ENCODE assay signal across 10 cellular contexts in genomic region chr4:4861592-4862551, GRCh38. TPM values are rescaled to one million over a fixed set of nuclear protein-coding genes. Genes with fewer than 3 reads are reported as not detected.
DNase-seq lines count a peak whose midpoint lies in the region; ATAC-seq and TF ChIP-seq lines count a peak whose summit lies in the region.
"Had no signal": no experiment of that assay in that cellular context is flagged by ENCODE, and none has a peak within 500 bp of the region (broad histone marks: within the 10 kb centered on the region; RNA-seq: fewer than 3 reads in every experiment).

No MANE protein-coding gene starts in this region.

- no peaks in the 10 kb centered on the region for H3K79me2 ChIP-seq in H9 (ENCODE audit: insufficient read depth, low read length)

- no peak overlapping the region for H4K5ac ChIP-seq in H9 (ENCODE audit: insufficient read length, low read depth, low read length)

- no peak overlapping the region for H3K56ac ChIP-seq in H9 (ENCODE audit: insufficient read length, low read depth, low read length)

- no peak overlapping the region for H3K9ac ChIP-seq in H9 (ENCODE audit: extremely low read depth, insufficient read length, low read length)

- H3K14ac ChIP-seq in H9 (ENCODE audit: insufficient read depth, low read length) = no peak overlapping the region

- no peak overlapping the region for H2BK12ac ChIP-seq in H9 (ENCODE audit: insufficient read length, low read depth, low read length)

- H3K4me1 Mint-ChIP-seq in H9 (peaks cover 11 to 50% of the 10 kb centered on the region in 2 experiments), Calu3 (ENCODE audit: low read depth, unreplicated experiment) (no peaks in the 10 kb centered on the region)
- peaks cover 15 to 53% (median 44%) of the 10 kb centered on the region in 7 donors for H3K4me1 Mint-ChIP-seq in naive thymus-derived CD4-positive, alpha-beta T cell

- H3K18ac ChIP-seq in H9 (ENCODE audit: insufficient read length, low read depth, low read length) = no peak overlapping the region

- H3K4me2 ChIP-seq in H9 (ENCODE audit: insufficient read depth, insufficient read length, low read length) = peak overlapping the region; percentile 43

- TF ChIP-seq CTCF in A673 (conservative IDR thresholded peaks at IDR 0.05; ENCODE audit: low read depth, low read length) (no peak), H9 (conservative IDR thresholded peaks at IDR 0.05) (no peak), choroid plexus epithelial cell (conservative IDR thresholded peaks at IDR 0.05; ENCODE audit: low read depth, low read length) (no peak), Calu3 (IDR thresholded peaks at IDR 0.05; ENCODE audit: unreplicated experiment) (no peak)

- H3K27ac Mint-ChIP-seq in H9 = no peak overlapping the region
- peak overlapping the region in 1 of 9 donors; percentile 49 for H3K27ac Mint-ChIP-seq in naive thymus-derived CD4-positive, alpha-beta T cell
- H3K27ac Mint-ChIP-seq in Calu3 (ENCODE audit: unreplicated experiment) = no peak overlapping the region

- H3K4ac ChIP-seq in H9 (ENCODE audit: low read depth, low read length) = no peak overlapping the region

- DNase-seq in A673 (ENCODE audit: low spot score) = no peak
- DNase-seq in H9 = no peak
- DNase-seq in choroid plexus epithelial cell (ENCODE audit: low read depth) = no peak
- no peak for DNase-seq in naive thymus-derived CD4-positive, alpha-beta T cell
- no peak for DNase-seq in Calu3
- no peak for DNase-seq in NOMO-1 (lab: John Stamatoyannopoulos, UW; ENCODE audit: unreplicated experiment in 2 of 2)
- no peak for DNase-seq in stimulated activated CD4-positive, alpha-beta T cell treated with anti-CD3 and anti-CD28 coated beads, Interleukin-2, amount 100 ng/mL, for 24 hours
- DNase-seq: DMS 273 treated with DMSO at 0.1 percent for 48 hours had no signal

- no peak overlapping the region for H2BK15ac ChIP-seq in H9 (ENCODE audit: low read depth, low read length)

- no CpG with 5 or more reads among the region's 32 CpGs for WGBS in H9 (ENCODE audit: extremely low coverage, insufficient read length, low lambda C conversion rate)

- BruUV-seq in A673 (replicated peaks; lab: Mats Ljungman, UMichigan) = TSS peak; percentile 55
- no TSS peak for BruUV-seq in Calu3 (replicated peaks; lab: Mats Ljungman, UMichigan)

- no peaks in the 10 kb centered on the region for H3K9me3 ChIP-seq in A673 (ENCODE audit: low read depth, low read length, poor library complexity, severe bottlenecking)
- H3K9me3 ChIP-seq in H9 (ENCODE audit: control insufficient read depth, low read depth, low read length) = no peaks in the 10 kb centered on the region
- H3K9me3 ChIP-seq in naive thymus-derived CD4-positive, alpha-beta T cell (ENCODE audit: control insufficient read depth in 2 of 3, low read length in 3 of 3) = no peaks in the 10 kb centered on the region

- H3K27me3 Mint-ChIP-seq in H9 (ENCODE audit: low read depth) = peaks cover 27% of the 10 kb centered on the region
- peaks cover 75 to 87% (median 83%) of the 10 kb centered on the region in 5 donors for H3K27me3 Mint-ChIP-seq in naive thymus-derived CD4-positive, alpha-beta T cell
- peaks cover 44% of the 10 kb centered on the region for H3K27me3 Mint-ChIP-seq in Calu3 (ENCODE audit: unreplicated experiment)

- H3K4me3 ChIP-seq in A673 (ENCODE audit: low read depth, low read length, poor library complexity, severe bottlenecking) = peak overlapping the region; percentile 65
- H3K4me3 ChIP-seq in choroid plexus epithelial cell (ENCODE audit: low read depth, low read length) = peak overlapping the region; percentile 73
- H3K4me3 ChIP-seq in naive thymus-derived CD4-positive, alpha-beta T cell (ENCODE audit: low read length) = peak overlapping the region; percentile 52

- H3T11ph ChIP-seq in H9 (ENCODE audit: low read length) = no peak overlapping the region

- H3K9me3 Mint-ChIP-seq in H9 = peaks cover 0 to 16% of the 10 kb centered on the region in 2 experiments
- H3K9me3 Mint-ChIP-seq in naive thymus-derived CD4-positive, alpha-beta T cell = peaks cover 0 to 22% (median 3%) of the 10 kb centered on the region in 11 donors
- H3K9me3 Mint-ChIP-seq in Calu3 (ENCODE audit: low read depth, unreplicated experiment) = no peaks in the 10 kb centered on the region

- H4K8ac ChIP-seq in H9 (replicated peaks; ENCODE audit: insufficient read length, low read depth, low read length) = no peak overlapping the region

- H2BK120ac ChIP-seq in H9 (ENCODE audit: low read depth, low read length, poor library complexity, severe bottlenecking) = no peak overlapping the region

- H3K23ac ChIP-seq in H9 (ENCODE audit: insufficient read length, low read depth, low read length) = no peak overlapping the region

- H3K27me3 ChIP-seq in A673 (replicated peaks; ENCODE audit: insufficient read depth, low read depth, low read length, poor library complexity) = peaks cover 31% of the 10 kb centered on the region
- H3K27me3 ChIP-seq in H9 (ENCODE audit: insufficient read depth, low read length) = peaks cover 91% of the 10 kb centered on the region
- H3K27me3 ChIP-seq in naive thymus-derived CD4-positive, alpha-beta T cell (ENCODE audit: control insufficient read depth in 2 of 2, insufficient read depth in 2 of 2, low read length in 2 of 2) = peaks cover 9 to 35% of the 10 kb centered on the region in 2 donors

- peaks cover 8% of the 10 kb centered on the region for H4K20me1 ChIP-seq in H9 (ENCODE audit: control insufficient read depth, insufficient read depth, insufficient read length)

- H3K36me3 Mint-ChIP-seq in H9 (ENCODE audit: insufficient read depth in 1 of 3, low read depth in 3 of 3) (peaks cover 0 to 2% (median 0%) of the 10 kb centered on the region in 3 experiments; a peak in 2 of 7 replicates), Calu3 (ENCODE audit: insufficient read depth, unreplicated experiment) (peaks cover 4% of the 10 kb centered on the region)
- H3K36me3 Mint-ChIP-seq in naive thymus-derived CD4-positive, alpha-beta T cell = peaks cover 0 to 4% (median 0%) of the 10 kb centered on the region in 5 donors

- no peak overlapping the region for H2AFZ ChIP-seq in H9 (ENCODE audit: low read length)

- POLR2A ChIA-PET in A673 (lab: Charles Lee; ENCODE audit: low non-redundant PET) = no interaction called here
- POLR2A ChIA-PET in naive thymus-derived CD4-positive, alpha-beta T cell (lab: Charles Lee) = no interaction called here

- H3K4me1 ChIP-seq in A673 (ENCODE audit: insufficient read depth, low read length, poor library complexity, severe bottlenecking) (peaks cover 6% of the 10 kb centered on the region), H9 (ENCODE audit: insufficient read depth, low read length) (0 out of 2 replicates have a peak, but pooled peaks cover 3% of the 10 kb centered on the region)
- H3K4me1 ChIP-seq in naive thymus-derived CD4-positive, alpha-beta T cell (ENCODE audit: control insufficient read depth in 2 of 2, insufficient read depth in 2 of 2, low read length in 2 of 2) = peaks cover 7 to 13% of the 10 kb centered on the region in 2 donors

- no peaks in the 10 kb centered on the region for H3K79me1 ChIP-seq in H9 (ENCODE audit: insufficient read depth, low read depth, low read length, poor library complexity, severe bottlenecking)

- H3K27ac ChIP-seq in A673 (ENCODE audit: low read depth, low read length, poor library complexity, severe bottlenecking) (no peak overlapping the region), H9 (ENCODE audit: insufficient read length, low read depth, low read length) (no peak overlapping the region)
- H3K27ac ChIP-seq in naive thymus-derived CD4-positive, alpha-beta T cell (ENCODE audit: low read depth, low read length) = no peak overlapping the region

- H2BK5ac ChIP-seq in H9 (ENCODE audit: insufficient read length, low read length) = no peak overlapping the region

- no peak overlapping the region for H2BK20ac ChIP-seq in H9 (ENCODE audit: low read depth, low read length, poor library complexity, severe bottlenecking)

- H3K23me2 ChIP-seq in H9 (ENCODE audit: insufficient read length, low read depth, low read length, poor library complexity, severe bottlenecking) = peaks cover 5% of the 10 kb centered on the region

- intact Hi-C loops in A673 (cut with micrococcal nuclease; ENCODE audit: unreplicated experiment) (no loop called here), Calu3 (cut with micrococcal nuclease; ENCODE audit: unreplicated experiment) (no loop called here)
- intact Hi-C loops in naive thymus-derived CD4-positive, alpha-beta T cell (cut with micrococcal nuclease) = no loop called here

- H2AK5ac ChIP-seq in H9 (ENCODE audit: insufficient read length, low read length) = no peak overlapping the region

- CTCF ChIA-PET in A673 (lab: Charles Lee) = no interaction called here
- CTCF ChIA-PET in naive thymus-derived CD4-positive, alpha-beta T cell (lab: Charles Lee) = no interaction called here
- CTCF ChIA-PET in Calu3 (lab: Charles Lee) = no interaction called here

- ATAC-seq in naive thymus-derived CD4-positive, alpha-beta T cell = no peak
- ATAC-seq in GM21367 (IDR thresholded peaks at IDR 0.05; ENCODE audit: unreplicated experiment) = no peak

- H3K36me3 ChIP-seq in A673 (ENCODE audit: insufficient read depth, low read length, poor library complexity, severe bottlenecking) = no peaks in the 10 kb centered on the region
- no peaks in the 10 kb centered on the region for H3K36me3 ChIP-seq in naive thymus-derived CD4-positive, alpha-beta T cell (ENCODE audit: control insufficient read depth in 2 of 3, insufficient read depth in 3 of 3, low read length in 3 of 3)

- H3K4me3 Mint-ChIP-seq in H9 = peak overlapping the region in 1 of 2 experiments; percentile 38; a peak in 2 of 5 replicates
- peak overlapping the region in 8 of 10 donors; percentile 49 to 90 (median 76) for H3K4me3 Mint-ChIP-seq in naive thymus-derived CD4-positive, alpha-beta T cell
- H3K4me3 Mint-ChIP-seq in Calu3 (ENCODE audit: low read depth, unreplicated experiment) = no peak overlapping the region

- H4K91ac ChIP-seq in H9 (ENCODE audit: insufficient read length, low read depth, low read length) = no peak overlapping the region

RNA-seq across cellular contexts. Expression of gene MSX1, which starts 2.4 kb away (rescaled TPM):
- 4.7 and 6.1 TPM in 2 replicates for total RNA-seq in A673 (2021)
- total RNA-seq in H9 (2021) = not detected in 2 replicates
- not detected for total RNA-seq in naive thymus-derived CD4-positive, alpha-beta T cell
- polyA plus RNA-seq in naive thymus-derived CD4-positive, alpha-beta T cell = not detected
- 1.6 and 2.0 TPM in 2 replicates for total RNA-seq in Calu3 (2022)
- polyA plus RNA-seq: keratinocyte had no signal
